In the genomic region with DNA sequence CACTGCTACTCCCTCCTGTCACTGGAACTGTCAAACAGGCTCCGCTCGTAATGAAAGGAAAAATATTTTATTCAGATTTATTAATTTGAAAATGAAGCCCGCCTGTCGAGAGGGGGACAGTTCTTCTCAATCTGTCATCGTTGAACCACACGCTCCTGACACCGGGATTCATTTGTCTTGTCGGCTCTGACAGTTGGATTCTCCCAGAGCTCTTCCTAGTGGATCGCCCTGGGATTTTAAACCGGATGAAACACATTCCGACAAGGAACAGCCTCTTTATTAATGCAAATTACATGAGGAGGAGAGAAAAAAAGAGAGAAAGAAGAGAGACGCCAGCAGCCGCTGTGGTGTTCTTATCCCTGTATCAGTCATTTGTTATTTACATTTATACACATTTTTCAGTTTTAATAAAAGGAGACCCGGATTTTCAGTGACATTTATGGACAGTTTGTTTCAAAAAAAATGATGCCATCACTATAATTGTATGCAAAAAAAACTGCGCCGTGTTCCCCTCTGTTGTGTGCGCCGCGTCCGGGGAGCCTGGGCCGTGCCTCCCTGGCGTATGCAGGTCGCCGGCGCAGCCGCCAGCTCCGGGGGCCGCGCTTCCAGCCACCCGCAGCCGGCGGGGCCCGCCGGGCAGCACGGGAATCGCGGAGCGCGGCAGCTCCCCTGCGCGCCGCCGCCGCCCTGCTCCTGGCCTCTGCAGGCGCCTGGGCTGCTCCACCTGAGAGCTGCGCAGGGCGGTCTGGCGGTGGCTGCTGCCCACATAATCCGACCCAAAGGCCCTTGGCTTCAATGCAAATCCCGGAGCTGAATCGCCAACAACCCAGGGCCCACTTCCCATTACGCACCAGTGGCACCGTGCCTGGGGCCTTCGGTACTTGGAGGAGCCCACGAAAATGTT, we compare ENCODE assay signal across 8 cellular contexts.
DNase-seq lines count a peak whose midpoint lies in the region; ATAC-seq and TF ChIP-seq lines count a peak whose summit lies in the region.

No MANE protein-coding gene starts in this region.

- H3K27ac Mint-ChIP-seq in nephron, result peak overlapping the region; percentile 17 to 45 (median 22)

- H3K4me3 ChIP-seq in fibroblast of mammary gland (ENCODE audit: control insufficient read depth, low read depth, low read length), result peak overlapping the region; percentile 41

- H3K27me3 Mint-ChIP-seq in nephron (ENCODE audit: low read depth), result peaks cover 12% of the 10 kb centered on the region

- H3K36me3 Mint-ChIP-seq in nephron (ENCODE audit: low read depth), result no peaks in the 10 kb centered on the region

- peak; percentile 32 for DNase-seq in AG08396 (ENCODE audit: low spot score)
- peak; percentile 94 for DNase-seq in NCI-H526 treated with DMSO at 0.1 percent for 48 hours (lab: John Stamatoyannopoulos, UW)
- DNase-seq in fibroblast of mammary gland (ENCODE audit: low read depth), result peak; percentile 36
- no peak for DNase-seq in KBM-7
- no peak for DNase-seq in stimulated activated naive CD4-positive, alpha-beta T cell (lab: John Stamatoyannopoulos, UW)
- DNase-seq in activated gamma-delta T cell (lab: John Stamatoyannopoulos, UW), result no peak

- no peak for ATAC-seq in GM19452 (IDR thresholded peaks at IDR 0.05; ENCODE audit: unreplicated experiment)

- in situ Hi-C loops in KBM-7 (cut with MboI; ENCODE audit: low pct_unique_long_range_greater_than_20kb, low sequenced_read_pairs), result no loop called here

- peaks cover 5% of the 10 kb centered on the region for H3K4me1 Mint-ChIP-seq in nephron

- TF ChIP-seq CTCF in fibroblast of mammary gland (conservative IDR thresholded peaks at IDR 0.05; ENCODE audit: control insufficient read depth, insufficient read depth, low read depth, low read length) (no peak), nephron (IDR thresholded peaks at IDR 0.05; ENCODE audit: unreplicated experiment in 3 of 3) (no peak)

- peaks cover 3% of the 10 kb centered on the region for H3K9me3 Mint-ChIP-seq in nephron

- H3K4me3 Mint-ChIP-seq in nephron, result peak overlapping the region; percentile 79 to 87 (median 85)

Comparison
In these comparisons a context has a peak if more than half of its experiments do, and no peak if none do; other contexts are left out.
1. DNase-seq: peak in AG08396 (single experiment), NCI-H526 treated with DMSO at 0.1 percent for 48 hours (single experiment) and fibroblast of mammary gland (single experiment); none in KBM-7 (single experiment), stimulated activated naive CD4-positive, alpha-beta T cell (0 of 6) and activated gamma-delta T cell (single experiment).